Comparison of ENCODE assay signal across 29 cellular contexts in genomic region chr1:68158837-68159236, GRCh38.
"Had no signal": no experiment of that assay in that cellular context is flagged by ENCODE, and none has a peak within 500 bp of the region (broad histone marks: within the 10 kb centered on the region; RNA-seq: fewer than 3 reads in every experiment).

No MANE protein-coding gene starts in this region.

- H3K4me3 Mint-ChIP-seq: naive thymus-derived CD8-positive, alpha-beta T cell; natural killer cell treated with Interleukin-12 subunit alpha and Interleukin-12 subunit beta and Interleukin-15 and Interleukin-18, amount 100 ng/mL, for 72 hours; nephron progenitor cell; neural crest cell; stimulated activated effector memory CD8-positive, alpha-beta T cell treated with anti-CD3 and anti-CD28 coated beads, Interleukin-12 subunit alpha, Interleukin-12 subunit beta, amount 100 ng/mL, for 72 hours; stimulated activated naive B cell treated with anti-CD40 and anti-IgM and Interleukin-4, amounts not matched to agents 10 μg/mL and 1 μg/mL and 100 μg/mL, for 72 hours; stimulated activated naive CD8-positive, alpha-beta T cell treated with anti-CD3 and anti-CD28 coated beads, Interleukin-15, Interleukin-2, amounts not matched to agents 100 ng/mL and 50 ng/mL, for 24 hours had no signal

- H3K27ac Mint-ChIP-seq: naive B cell; naive thymus-derived CD8-positive, alpha-beta T cell; natural killer cell treated with Interleukin-12 subunit alpha and Interleukin-12 subunit beta and Interleukin-15 and Interleukin-18, amount 100 ng/mL, for 72 hours; progenitor cell of endocrine pancreas; stimulated activated effector memory CD8-positive, alpha-beta T cell treated with anti-CD3 and anti-CD28 coated beads, Interleukin-12 subunit alpha, Interleukin-12 subunit beta, amount 100 ng/mL, for 72 hours; stimulated activated naive CD8-positive, alpha-beta T cell treated with anti-CD3 and anti-CD28 coated beads, Interleukin-15, Interleukin-2, amounts not matched to agents 100 ng/mL and 50 ng/mL, for 24 hours had no signal

- H3K9me3 ChIP-seq: ovary, psoas muscle, right lobe of liver, sigmoid colon, stomach, thoracic aorta, thyroid gland, tibial nerve, upper lobe of right lung, vagina had no signal

- H2AFZ ChIP-seq: parathyroid adenoma had no signal

- H3K36me3 ChIP-seq: ovary, right lobe of liver, thyroid gland had no signal

- H3K27me3 Mint-ChIP-seq: progenitor cell of endocrine pancreas had no signal

- H3K79me2 ChIP-seq: parathyroid adenoma had no signal

- H3K27me3 ChIP-seq: ovary, right lobe of liver, sigmoid colon, stomach, thyroid gland, tibial nerve, upper lobe of right lung, vagina had no signal

- DNase-seq: naive B cell; naive thymus-derived CD8-positive, alpha-beta T cell; nephron progenitor cell; occipital lobe; ovary; posterior cingulate gyrus; psoas muscle; right cardiac atrium; right lobe of liver; sigmoid colon; small intestine; stimulated activated CD4-positive, alpha-beta T cell treated with anti-CD3 and anti-CD28 coated beads, Interleukin-15, amount 100 ng/mL, for 24 hours; stimulated activated CD4-positive, alpha-beta T cell treated with anti-CD3 and anti-CD28 coated beads, Interleukin-2, amount 100 ng/mL, for 24 hours; stimulated activated CD4-positive, alpha-beta T cell treated with anti-CD3 and anti-CD28 coated beads, Interleukin-2, amount 100 ng/mL, for 48 hours; stimulated activated CD4-positive, alpha-beta T cell treated with anti-CD3 and anti-CD28 coated beads, Interleukin-4, amount 100 ng/mL, for 24 hours; stimulated activated naive B cell treated with anti-CD40 and anti-IgM and Interleukin-4, amounts not matched to agents 10 μg/mL and 1 μg/mL and 100 μg/mL, for 72 hours; stimulated activated naive CD4-positive, alpha-beta T cell treated with Interleukin-2 at 50 U/mL for 16 hours; stomach; thyroid gland; upper lobe of right lung had no signal

- H3K9me3 Mint-ChIP-seq: naive B cell; natural killer cell treated with Interleukin-12 subunit alpha and Interleukin-12 subunit beta and Interleukin-15 and Interleukin-18, amount 100 ng/mL, for 72 hours; nephron progenitor cell; neural crest cell; stimulated activated effector memory CD8-positive, alpha-beta T cell treated with anti-CD3 and anti-CD28 coated beads, Interleukin-12 subunit alpha, Interleukin-12 subunit beta, amount 100 ng/mL, for 72 hours; stimulated activated naive B cell treated with anti-CD40 and anti-IgM and Interleukin-4, amounts not matched to agents 10 μg/mL and 1 μg/mL and 100 μg/mL, for 72 hours; stimulated activated naive CD8-positive, alpha-beta T cell treated with anti-CD3 and anti-CD28 coated beads, Interleukin-15, Interleukin-2, amounts not matched to agents 100 ng/mL and 50 ng/mL, for 24 hours had no signal

- H3K9ac ChIP-seq: parathyroid adenoma had no signal

- ATAC-seq: naive thymus-derived CD8-positive, alpha-beta T cell; natural killer cell treated with Interleukin-12 subunit alpha and Interleukin-12 subunit beta and Interleukin-15 and Interleukin-18, amount 100 ng/mL, for 72 hours; psoas muscle; right cardiac atrium; right lobe of liver; stimulated activated effector memory CD8-positive, alpha-beta T cell treated with anti-CD3 and anti-CD28 coated beads, Interleukin-12 subunit alpha, Interleukin-12 subunit beta, amount 100 ng/mL, for 72 hours; stimulated activated naive B cell treated with anti-CD40 and anti-IgM and Interleukin-4, amounts not matched to agents 10 μg/mL and 1 μg/mL and 100 μg/mL, for 72 hours; upper lobe of right lung had no signal

- H3K4me1 Mint-ChIP-seq: naive thymus-derived CD8-positive, alpha-beta T cell; nephron progenitor cell; stimulated activated effector memory CD8-positive, alpha-beta T cell treated with anti-CD3 and anti-CD28 coated beads, Interleukin-12 subunit alpha, Interleukin-12 subunit beta, amount 100 ng/mL, for 72 hours had no signal

- H3K4me3 ChIP-seq: ovary, psoas muscle, right lobe of liver, sigmoid colon, stomach, thoracic aorta, thyroid gland, tibial nerve, upper lobe of right lung, vagina had no signal

- H3K4me1 ChIP-seq: parathyroid adenoma, psoas muscle, stomach, tibial nerve, upper lobe of right lung had no signal

- H3K36me3 Mint-ChIP-seq: naive B cell; naive thymus-derived CD8-positive, alpha-beta T cell; natural killer cell treated with Interleukin-12 subunit alpha and Interleukin-12 subunit beta and Interleukin-15 and Interleukin-18, amount 100 ng/mL, for 72 hours; stimulated activated effector memory CD8-positive, alpha-beta T cell treated with anti-CD3 and anti-CD28 coated beads, Interleukin-12 subunit alpha, Interleukin-12 subunit beta, amount 100 ng/mL, for 72 hours; stimulated activated naive B cell treated with anti-CD40 and anti-IgM and Interleukin-4, amounts not matched to agents 10 μg/mL and 1 μg/mL and 100 μg/mL, for 72 hours had no signal

- H3K27ac ChIP-seq: ovary, parathyroid adenoma, psoas muscle, right lobe of liver, sigmoid colon, thoracic aorta, thyroid gland, tibial nerve, upper lobe of right lung, vagina had no signal
